20 cellular contexts compared by ENCODE assay signal in genomic region chr11:93766504-93766903, GRCh38. TPM values are rescaled to one million over a fixed set of nuclear protein-coding genes. Genes with fewer than 3 reads are reported as not detected.
DNase-seq lines count a peak whose midpoint lies in the region; ATAC-seq, FAIRE-seq and TF ChIP-seq lines count a peak whose summit lies in the region.
"Had no signal": no experiment of that assay in that cellular context is flagged by ENCODE, and none has a peak within 500 bp of the region (broad histone marks: within the 10 kb centered on the region; RNA-seq: fewer than 3 reads in every experiment).

No MANE protein-coding gene starts in this region.

- no peak overlapping the region for H4K8ac ChIP-seq in trophoblast cell (ENCODE audit: low read depth, low read length)

- peaks cover 3% of the 10 kb centered on the region for H3K9me3 Mint-ChIP-seq in astrocyte (ENCODE audit: unreplicated experiment)

- no peak overlapping the region for H3K23ac ChIP-seq in trophoblast cell (ENCODE audit: low read length)

- intact Hi-C loops in head of caudate nucleus (cut with DNase I) = no loop called here

- H3K27me3 ChIP-seq in astrocyte (ENCODE audit: insufficient read depth, low read length) (no peaks in the 10 kb centered on the region), bronchial epithelial cell (ENCODE audit: control insufficient read depth, insufficient read depth, low read length) (no peaks in the 10 kb centered on the region), trophoblast cell (ENCODE audit: insufficient read depth, low read length) (no peaks in the 10 kb centered on the region)

- no peak overlapping the region for H4K91ac ChIP-seq in trophoblast cell (ENCODE audit: low read depth, low read length)

- H3K4me2 ChIP-seq in astrocyte (ENCODE audit: low read length) (no peak overlapping the region), trophoblast cell (ENCODE audit: low read length) (no peak overlapping the region)

- H2AK5ac ChIP-seq in trophoblast cell (ENCODE audit: low read length) = no peak overlapping the region

- no peak overlapping the region for H3K4ac ChIP-seq in trophoblast cell (ENCODE audit: low read depth, low read length)

- H3K14ac ChIP-seq in trophoblast cell (ENCODE audit: low read length) = no peak overlapping the region

- no peaks in the 10 kb centered on the region for H3K79me1 ChIP-seq in trophoblast cell (ENCODE audit: low read length)

- H3K27ac Mint-ChIP-seq in astrocyte (ENCODE audit: unreplicated experiment) = no peak overlapping the region
- H3K27ac Mint-ChIP-seq: CD4-positive, alpha-beta memory T cell had no signal

- H3K9ac ChIP-seq in astrocyte (ENCODE audit: low read length) (no peak overlapping the region), trophoblast cell (ENCODE audit: low read length) (no peak overlapping the region)
- H3K9ac ChIP-seq: GM23248 had no signal

- no peak overlapping the region for H2AFZ ChIP-seq in astrocyte (ENCODE audit: low read depth, low read length)
- no peak overlapping the region for H2AFZ ChIP-seq in trophoblast cell (ENCODE audit: insufficient read depth, low read length, poor library complexity)
- H2AFZ ChIP-seq: GM23248 had no signal

- no peak overlapping the region for H3K18ac ChIP-seq in trophoblast cell (ENCODE audit: low read length)

- no peaks in the 10 kb centered on the region for H4K20me1 ChIP-seq in astrocyte (ENCODE audit: insufficient read depth, low read length)

- H4K12ac ChIP-seq in trophoblast cell (ENCODE audit: low read depth, low read length) = no peak overlapping the region

- H3K4me3 Mint-ChIP-seq in astrocyte (ENCODE audit: unreplicated experiment) = no peak overlapping the region
- H3K4me3 Mint-ChIP-seq: CD4-positive, alpha-beta memory T cell had no signal

- WGBS in trophoblast cell (ENCODE audit: extremely low coverage, insufficient coverage, insufficient read length) = no CpG with 5 or more reads among the region's 5 CpGs

- no peak overlapping the region for H2BK120ac ChIP-seq in trophoblast cell (ENCODE audit: insufficient read depth, low read length, poor library complexity)

- no peaks in the 10 kb centered on the region for H3K9me3 ChIP-seq in astrocyte (ENCODE audit: insufficient read depth, low read depth, low read length)
- no peaks in the 10 kb centered on the region for H3K9me3 ChIP-seq in trophoblast cell (ENCODE audit: insufficient read depth, low read depth, low read length)

- H3K4me1 ChIP-seq in astrocyte (ENCODE audit: insufficient read depth, low read length) (peaks cover 4% of the 10 kb centered on the region), trophoblast cell (ENCODE audit: control insufficient read depth in 1 of 2, insufficient read depth in 2 of 2, low read length in 2 of 2) (peaks cover 0 to 3% of the 10 kb centered on the region in 2 experiments)

- TF ChIP-seq CTCF in astrocyte (IDR thresholded peaks at IDR 0.05; ENCODE audit: insufficient read depth, low read depth, low read length) (no peak), bronchial epithelial cell (IDR thresholded peaks at IDR 0.05; ENCODE audit: insufficient read depth, low read length, severe bottlenecking) (no peak), fibroblast of the aortic adventitia (IDR thresholded peaks at IDR 0.05; ENCODE audit: insufficient read depth, low read length) (no peak)

- no peak overlapping the region for H2BK12ac ChIP-seq in trophoblast cell (ENCODE audit: low read length)

- no peak for FAIRE-seq in astrocyte (lab: Jason Lieb, UNC)
- no peak for FAIRE-seq in bronchial epithelial cell (lab: Jason Lieb, UNC)
- FAIRE-seq: GM12891, GM18507, H1 had no signal

- H3K27me3 Mint-ChIP-seq in astrocyte (ENCODE audit: low read depth, unreplicated experiment) = no peaks in the 10 kb centered on the region
- H3K27me3 Mint-ChIP-seq: CD4-positive, alpha-beta memory T cell had no signal

- H3K36me3 ChIP-seq in astrocyte (ENCODE audit: insufficient read depth, low read length) = no peaks in the 10 kb centered on the region
- H3K36me3 ChIP-seq in bronchial epithelial cell (ENCODE audit: control insufficient read depth, insufficient read depth, low read length) = no peaks in the 10 kb centered on the region
- peaks cover 0 to 4% of the 10 kb centered on the region in 2 experiments for H3K36me3 ChIP-seq in trophoblast cell (ENCODE audit: control insufficient read depth in 1 of 2, insufficient read depth in 2 of 2, low read length in 2 of 2)

- no peak overlapping the region for H3K4me3 ChIP-seq in astrocyte (ENCODE audit: insufficient read depth, low read depth, low read length)
- no peak overlapping the region for H3K4me3 ChIP-seq in bronchial epithelial cell (ENCODE audit: low read depth, low read length)
- no peak overlapping the region for H3K4me3 ChIP-seq in fibroblast of the aortic adventitia (ENCODE audit: low read depth, low read length)
- no peak overlapping the region for H3K4me3 ChIP-seq in trophoblast cell (ENCODE audit: low read depth, low read length)
- H3K4me3 ChIP-seq: GM23248 had no signal

- H3K36me3 Mint-ChIP-seq in astrocyte (ENCODE audit: low read depth, unreplicated experiment) = peaks cover 13% of the 10 kb centered on the region

- H3K79me2 ChIP-seq in astrocyte (ENCODE audit: insufficient read depth, low read length) = no peaks in the 10 kb centered on the region
- no peaks in the 10 kb centered on the region for H3K79me2 ChIP-seq in trophoblast cell (ENCODE audit: control insufficient read depth, insufficient read depth, low read length, poor library complexity)

- DNase-seq in astrocyte (ENCODE audit: low read depth) (peak; percentile 43), bronchial epithelial cell (ENCODE audit: low read depth) (peak; percentile 10), fibroblast of the aortic adventitia (ENCODE audit: low read depth) (peak; percentile 62), trophoblast cell (peak; percentile 29 to 89), head of caudate nucleus (no peak), NCI-H2227 treated with DMSO at 0.1 percent for 48 hours (lab: John Stamatoyannopoulos, UW) (no peak)
- DNase-seq: C1 segment of cervical spinal cord; Calu3; CD4-positive, alpha-beta memory T cell; COR-L47; DMS79 treated with DMSO at 0.1 percent for 48 hours; GF-D8; GM23248; H7; HCEC 1CT had no signal

- ATAC-seq in HG03045 (IDR thresholded peaks at IDR 0.05; ENCODE audit: unreplicated experiment) = no peak
- no peak for ATAC-seq in GM21825 (IDR thresholded peaks at IDR 0.05; ENCODE audit: unreplicated experiment)

- H3K27ac ChIP-seq in astrocyte (ENCODE audit: low read depth, low read length) (no peak overlapping the region), trophoblast cell (ENCODE audit: low read depth, low read length) (no peak overlapping the region)
- H3K27ac ChIP-seq: GM23248 had no signal

- H3K4me1 Mint-ChIP-seq in astrocyte (ENCODE audit: low read depth, unreplicated experiment) = no peaks in the 10 kb centered on the region
- H3K4me1 Mint-ChIP-seq: CD4-positive, alpha-beta memory T cell had no signal

- H2BK5ac ChIP-seq in trophoblast cell (ENCODE audit: low read depth, low read length, poor library complexity) = no peak overlapping the region

RNA-seq across cellular contexts. Expression of gene MED17, which starts 17.6 kb away (rescaled TPM):
- 37.0 and 40.0 TPM in 2 replicates for total RNA-seq in astrocyte
- total RNA-seq in bronchial epithelial cell = 20.4 and 23.7 TPM in 2 replicates
- 23.4 and 30.3 TPM in 2 replicates for total RNA-seq in fibroblast of the aortic adventitia (ENCODE audit: low replicate concordance)
- 22.5 and 23.6 TPM in 2 replicates for polyA plus RNA-seq in trophoblast cell (2013)

RNA-seq across cellular contexts. Expression of gene C11orf54, which starts 25.0 kb away (rescaled TPM):
- total RNA-seq in astrocyte (12.7 and 14.8 TPM in 2 replicates), bronchial epithelial cell (19.7 and 23.6 TPM in 2 replicates), fibroblast of the aortic adventitia (ENCODE audit: low replicate concordance) (30.6 and 44.0 TPM in 2 replicates)
- polyA plus RNA-seq in trophoblast cell (2013) = 11.3 and 12.1 TPM in 2 replicates

RNA-seq across cellular contexts. Expression of gene TAF1D, which starts 25.2 kb away (rescaled TPM):
- total RNA-seq in astrocyte (131 and 145 TPM in 2 replicates), bronchial epithelial cell (139 and 160 TPM in 2 replicates), fibroblast of the aortic adventitia (ENCODE audit: low replicate concordance) (160 and 233 TPM in 2 replicates)
- polyA plus RNA-seq in trophoblast cell (2013) = 148 and 162 TPM in 2 replicates

Comparison
In these comparisons a context has a peak if more than half of its experiments do, and no peak if none do; other contexts are left out.
1. DNase-seq: peak in astrocyte (single experiment), bronchial epithelial cell (single experiment), fibroblast of the aortic adventitia (single experiment) and trophoblast cell (2 of 2); none in head of caudate nucleus (0 of 42) and NCI-H2227 treated with DMSO at 0.1 percent for 48 hours (single experiment).